1 cellular context compared by ENCODE assay signal in the genomic region with DNA sequence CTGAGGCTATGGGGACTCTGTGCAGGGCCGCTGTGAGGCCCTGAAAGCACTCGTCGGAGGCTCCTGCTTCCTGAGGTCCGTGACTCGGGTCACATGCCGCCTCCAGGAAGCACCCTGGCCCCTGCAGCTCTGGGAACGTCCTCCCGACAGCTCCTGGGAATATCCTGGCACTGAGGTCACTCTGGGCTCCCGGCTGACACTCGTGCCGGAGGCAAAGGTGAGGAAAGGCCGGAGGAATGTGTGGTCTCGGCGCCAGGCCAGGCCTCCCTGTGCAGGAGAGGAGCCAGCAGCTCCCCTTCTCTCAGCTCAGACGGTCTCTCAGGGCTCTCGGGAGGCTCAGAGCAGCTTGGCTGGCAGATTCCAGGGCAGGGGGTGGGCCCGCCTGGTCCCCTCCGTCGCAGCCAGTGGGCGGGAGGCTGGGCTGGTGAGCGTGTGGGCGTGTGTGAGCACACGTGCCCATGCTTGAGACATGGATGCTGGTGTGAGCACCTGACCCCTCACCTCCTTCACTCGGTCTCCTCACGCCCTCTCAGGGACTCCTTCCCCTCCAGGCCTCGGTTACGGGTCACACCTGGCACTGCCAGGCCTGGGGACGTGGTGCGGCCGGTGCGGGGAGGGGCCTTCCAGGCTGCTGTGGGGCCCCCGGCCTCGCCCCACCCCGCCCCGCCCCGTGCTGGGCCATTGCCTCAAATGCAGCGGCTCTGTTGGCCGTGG.
TF ChIP-seq lines count a peak whose summit lies in the region.

No MANE protein-coding gene starts in this region.

TF ChIP-seq in HepG2, 621 proteins besides CTCF, POLR2A, EP300 and RAD21 (continued from another document and continues in another):
- TF ChIP-seq, protein P1, sequence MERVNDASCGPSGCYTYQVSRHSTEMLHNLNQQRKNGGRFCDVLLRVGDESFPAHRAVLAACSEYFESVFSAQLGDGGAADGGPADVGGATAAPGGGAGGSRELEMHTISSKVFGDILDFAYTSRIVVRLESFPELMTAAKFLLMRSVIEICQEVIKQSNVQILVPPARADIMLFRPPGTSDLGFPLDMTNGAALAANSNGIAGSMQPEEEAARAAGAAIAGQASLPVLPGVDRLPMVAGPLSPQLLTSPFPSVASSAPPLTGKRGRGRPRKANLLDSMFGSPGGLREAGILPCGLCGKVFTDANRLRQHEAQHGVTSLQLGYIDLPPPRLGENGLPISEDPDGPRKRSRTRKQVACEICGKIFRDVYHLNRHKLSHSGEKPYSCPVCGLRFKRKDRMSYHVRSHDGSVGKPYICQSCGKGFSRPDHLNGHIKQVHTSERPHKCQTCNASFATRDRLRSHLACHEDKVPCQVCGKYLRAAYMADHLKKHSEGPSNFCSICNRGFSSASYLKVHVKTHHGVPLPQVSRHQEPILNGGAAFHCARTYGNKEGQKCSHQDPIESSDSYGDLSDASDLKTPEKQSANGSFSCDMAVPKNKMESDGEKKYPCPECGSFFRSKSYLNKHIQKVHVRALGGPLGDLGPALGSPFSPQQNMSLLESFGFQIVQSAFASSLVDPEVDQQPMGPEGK (CRISPR knock-in tag; IDR thresholded peaks at IDR 0.05), result peak; percentile 47; the same call in 1 of the 2 replicates
- TF ChIP-seq ZMYM3 (CRISPR knock-in tag; IDR thresholded peaks at IDR 0.05) (peak; percentile 64; the same call in 1 of the 2 replicates), NCOR1 (IDR thresholded peaks at IDR 0.05; ENCODE audit: borderline replicate concordance, low read length) (no peak), TAF15 (IDR thresholded peaks at IDR 0.05; ENCODE audit: low read depth, low read length, poor library complexity, severe bottlenecking) (no peak), ZFP1 (CRISPR knock-in tag; IDR thresholded peaks at IDR 0.05) (no peak), IRX3 (CRISPR knock-in tag; IDR thresholded peaks at IDR 0.05; ENCODE audit: borderline replicate concordance, low read depth) (no peak), ZNF614 (CRISPR knock-in tag; IDR thresholded peaks at IDR 0.05; ENCODE audit: borderline replicate concordance) (peak; percentile 60; the same call in 1 of the 2 replicates), PHF21A (CRISPR knock-in tag; IDR thresholded peaks at IDR 0.05) (no peak), ZNF136 (CRISPR knock-in tag; IDR thresholded peaks at IDR 0.05; ENCODE audit: low read depth) (no peak), CBFB (CRISPR knock-in tag; IDR thresholded peaks at IDR 0.05) (0 out of 2 replicates have a peak, but pooled peaks have one; percentile 48), SMYD3 (CRISPR knock-in tag; IDR thresholded peaks at IDR 0.05) (no peak), ZNF563 (CRISPR knock-in tag; IDR thresholded peaks at IDR 0.05) (peak; percentile 46; the same call in 1 of the 2 replicates), FOXP1 (IDR thresholded peaks at IDR 0.05) (no peak), FOXP1 (CRISPR knock-in tag; IDR thresholded peaks at IDR 0.05) (no peak), ASH2L (IDR thresholded peaks at IDR 0.05; ENCODE audit: insufficient read length, low read depth, low read length) (no peak), ZNF768 (CRISPR knock-in tag; IDR thresholded peaks at IDR 0.05) (peak; percentile 10; the same call in 1 of the 2 replicates), GTF3A (CRISPR knock-in tag; conservative IDR thresholded peaks at IDR 0.05) (no peak), U2AF2 (IDR thresholded peaks at IDR 0.05; ENCODE audit: low read depth, low read length) (no peak), PLRG1 (conservative IDR thresholded peaks at IDR 0.05) (no peak), ZNF552 (CRISPR knock-in tag; IDR thresholded peaks at IDR 0.05; ENCODE audit: borderline replicate concordance) (no peak), AKAP8 (CRISPR knock-in tag; IDR thresholded peaks at IDR 0.05) (peak; percentile 89; the same call in 1 of the 2 replicates), SRSF1 (optimal IDR thresholded peaks at IDR 0.05; ENCODE audit: low read depth, low read length) (no peak), FOXJ3 (CRISPR knock-in tag; IDR thresholded peaks at IDR 0.05; ENCODE audit: borderline replicate concordance) (no peak), FOXA3 (CRISPR knock-in tag; IDR thresholded peaks at IDR 0.05) (no peak), CENPT (CRISPR knock-in tag; IDR thresholded peaks at IDR 0.05; ENCODE audit: low read depth) (no peak), TMF1 (CRISPR knock-in tag; IDR thresholded peaks at IDR 0.05; ENCODE audit: low read depth) (peak; percentile 79; the same call in 1 of the 2 replicates), KDM6A (CRISPR knock-in tag; IDR thresholded peaks at IDR 0.05; ENCODE audit: low read depth) (no peak), ESRRA (CRISPR knock-in tag; IDR thresholded peaks at IDR 0.05; ENCODE audit: low read depth) (peak; percentile 67; the same call in 1 of the 2 replicates), ZNF83 (CRISPR knock-in tag; IDR thresholded peaks at IDR 0.05; ENCODE audit: borderline replicate concordance) (no peak), MTA3 (CRISPR knock-in tag; IDR thresholded peaks at IDR 0.05) (no peak), RFX1 (IDR thresholded peaks at IDR 0.05) (no peak)
- TF ChIP-seq, protein P2, sequence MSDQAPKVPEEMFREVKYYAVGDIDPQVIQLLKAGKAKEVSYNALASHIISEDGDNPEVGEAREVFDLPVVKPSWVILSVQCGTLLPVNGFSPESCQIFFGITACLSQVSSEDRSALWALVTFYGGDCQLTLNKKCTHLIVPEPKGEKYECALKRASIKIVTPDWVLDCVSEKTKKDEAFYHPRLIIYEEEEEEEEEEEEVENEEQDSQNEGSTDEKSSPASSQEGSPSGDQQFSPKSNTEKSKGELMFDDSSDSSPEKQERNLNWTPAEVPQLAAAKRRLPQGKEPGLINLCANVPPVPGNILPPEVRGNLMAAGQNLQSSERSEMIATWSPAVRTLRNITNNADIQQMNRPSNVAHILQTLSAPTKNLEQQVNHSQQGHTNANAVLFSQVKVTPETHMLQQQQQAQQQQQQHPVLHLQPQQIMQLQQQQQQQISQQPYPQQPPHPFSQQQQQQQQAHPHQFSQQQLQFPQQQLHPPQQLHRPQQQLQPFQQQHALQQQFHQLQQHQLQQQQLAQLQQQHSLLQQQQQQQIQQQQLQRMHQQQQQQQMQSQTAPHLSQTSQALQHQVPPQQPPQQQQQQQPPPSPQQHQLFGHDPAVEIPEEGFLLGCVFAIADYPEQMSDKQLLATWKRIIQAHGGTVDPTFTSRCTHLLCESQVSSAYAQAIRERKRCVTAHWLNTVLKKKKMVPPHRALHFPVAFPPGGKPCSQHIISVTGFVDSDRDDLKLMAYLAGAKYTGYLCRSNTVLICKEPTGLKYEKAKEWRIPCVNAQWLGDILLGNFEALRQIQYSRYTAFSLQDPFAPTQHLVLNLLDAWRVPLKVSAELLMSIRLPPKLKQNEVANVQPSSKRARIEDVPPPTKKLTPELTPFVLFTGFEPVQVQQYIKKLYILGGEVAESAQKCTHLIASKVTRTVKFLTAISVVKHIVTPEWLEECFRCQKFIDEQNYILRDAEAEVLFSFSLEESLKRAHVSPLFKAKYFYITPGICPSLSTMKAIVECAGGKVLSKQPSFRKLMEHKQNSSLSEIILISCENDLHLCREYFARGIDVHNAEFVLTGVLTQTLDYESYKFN (CRISPR knock-in tag; conservative IDR thresholded peaks at IDR 0.05), result peak; percentile 48
- TF ChIP-seq, protein P3, sequence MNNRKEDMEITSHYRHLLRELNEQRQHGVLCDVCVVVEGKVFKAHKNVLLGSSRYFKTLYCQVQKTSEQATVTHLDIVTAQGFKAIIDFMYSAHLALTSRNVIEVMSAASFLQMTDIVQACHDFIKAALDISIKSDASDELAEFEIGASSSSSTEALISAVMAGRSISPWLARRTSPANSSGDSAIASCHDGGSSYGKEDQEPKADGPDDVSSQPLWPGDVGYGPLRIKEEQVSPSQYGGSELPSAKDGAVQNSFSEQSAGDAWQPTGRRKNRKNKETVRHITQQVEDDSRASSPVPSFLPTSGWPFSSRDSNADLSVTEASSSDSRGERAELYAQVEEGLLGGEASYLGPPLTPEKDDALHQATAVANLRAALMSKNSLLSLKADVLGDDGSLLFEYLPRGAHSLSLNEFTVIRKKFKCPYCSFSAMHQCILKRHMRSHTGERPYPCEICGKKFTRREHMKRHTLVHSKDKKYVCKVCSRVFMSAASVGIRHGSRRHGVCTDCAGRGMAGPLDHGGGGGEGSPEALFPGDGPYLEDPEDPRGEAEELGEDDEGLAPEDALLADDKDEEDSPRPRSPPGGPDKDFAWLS (CRISPR knock-in tag; IDR thresholded peaks at IDR 0.05; ENCODE audit: borderline replicate concordance), result no peak
- TF ChIP-seq, protein P4, sequence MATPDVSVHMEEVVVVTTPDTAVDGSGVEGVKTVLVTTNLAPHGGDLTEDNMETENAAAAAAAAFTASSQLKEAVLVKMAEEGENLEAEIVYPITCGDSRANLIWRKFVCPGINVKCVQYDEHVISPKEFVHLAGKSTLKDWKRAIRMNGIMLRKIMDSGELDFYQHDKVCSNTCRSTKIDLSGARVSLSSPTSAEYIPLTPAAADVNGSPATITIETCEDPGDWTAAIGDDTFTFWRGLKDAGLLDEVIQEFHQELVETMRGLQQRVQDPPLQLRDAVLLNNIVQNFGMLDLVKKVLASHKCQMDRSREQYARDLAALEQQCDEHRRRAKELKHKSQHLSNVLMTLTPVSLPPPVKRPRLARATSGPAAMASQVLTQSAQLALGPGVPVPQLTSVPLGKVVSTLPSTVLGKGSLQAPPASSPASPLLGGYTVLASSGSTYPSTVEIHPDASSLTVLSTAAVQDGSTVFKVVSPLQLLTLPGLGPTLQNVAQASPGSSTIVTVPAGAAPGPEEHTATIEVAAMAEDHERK (CRISPR knock-in tag; IDR thresholded peaks at IDR 0.05; ENCODE audit: low read depth), result no peak
- TF ChIP-seq, protein P5, sequence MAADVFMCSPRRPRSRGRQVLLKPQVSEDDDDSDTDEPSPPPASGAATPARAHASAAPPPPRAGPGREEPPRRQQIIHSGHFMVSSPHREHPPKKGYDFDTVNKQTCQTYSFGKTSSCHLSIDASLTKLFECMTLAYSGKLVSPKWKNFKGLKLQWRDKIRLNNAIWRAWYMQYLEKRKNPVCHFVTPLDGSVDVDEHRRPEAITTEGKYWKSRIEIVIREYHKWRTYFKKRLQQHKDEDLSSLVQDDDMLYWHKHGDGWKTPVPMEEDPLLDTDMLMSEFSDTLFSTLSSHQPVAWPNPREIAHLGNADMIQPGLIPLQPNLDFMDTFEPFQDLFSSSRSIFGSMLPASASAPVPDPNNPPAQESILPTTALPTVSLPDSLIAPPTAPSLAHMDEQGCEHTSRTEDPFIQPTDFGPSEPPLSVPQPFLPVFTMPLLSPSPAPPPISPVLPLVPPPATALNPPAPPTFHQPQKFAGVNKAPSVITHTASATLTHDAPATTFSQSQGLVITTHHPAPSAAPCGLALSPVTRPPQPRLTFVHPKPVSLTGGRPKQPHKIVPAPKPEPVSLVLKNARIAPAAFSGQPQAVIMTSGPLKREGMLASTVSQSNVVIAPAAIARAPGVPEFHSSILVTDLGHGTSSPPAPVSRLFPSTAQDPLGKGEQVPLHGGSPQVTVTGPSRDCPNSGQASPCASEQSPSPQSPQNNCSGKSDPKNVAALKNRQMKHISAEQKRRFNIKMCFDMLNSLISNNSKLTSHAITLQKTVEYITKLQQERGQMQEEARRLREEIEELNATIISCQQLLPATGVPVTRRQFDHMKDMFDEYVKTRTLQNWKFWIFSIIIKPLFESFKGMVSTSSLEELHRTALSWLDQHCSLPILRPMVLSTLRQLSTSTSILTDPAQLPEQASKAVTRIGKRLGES (CRISPR knock-in tag; IDR thresholded peaks at IDR 0.05; ENCODE audit: borderline replicate concordance), result no peak
- TF ChIP-seq, protein P6, sequence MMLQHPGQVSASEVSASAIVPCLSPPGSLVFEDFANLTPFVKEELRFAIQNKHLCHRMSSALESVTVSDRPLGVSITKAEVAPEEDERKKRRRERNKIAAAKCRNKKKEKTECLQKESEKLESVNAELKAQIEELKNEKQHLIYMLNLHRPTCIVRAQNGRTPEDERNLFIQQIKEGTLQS (CRISPR knock-in tag; IDR thresholded peaks at IDR 0.05), result 0 out of 2 replicates have a peak, but pooled peaks have one; percentile 51
- TF ChIP-seq, protein P7, sequence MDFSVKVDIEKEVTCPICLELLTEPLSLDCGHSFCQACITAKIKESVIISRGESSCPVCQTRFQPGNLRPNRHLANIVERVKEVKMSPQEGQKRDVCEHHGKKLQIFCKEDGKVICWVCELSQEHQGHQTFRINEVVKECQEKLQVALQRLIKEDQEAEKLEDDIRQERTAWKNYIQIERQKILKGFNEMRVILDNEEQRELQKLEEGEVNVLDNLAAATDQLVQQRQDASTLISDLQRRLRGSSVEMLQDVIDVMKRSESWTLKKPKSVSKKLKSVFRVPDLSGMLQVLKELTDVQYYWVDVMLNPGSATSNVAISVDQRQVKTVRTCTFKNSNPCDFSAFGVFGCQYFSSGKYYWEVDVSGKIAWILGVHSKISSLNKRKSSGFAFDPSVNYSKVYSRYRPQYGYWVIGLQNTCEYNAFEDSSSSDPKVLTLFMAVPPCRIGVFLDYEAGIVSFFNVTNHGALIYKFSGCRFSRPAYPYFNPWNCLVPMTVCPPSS (IDR thresholded peaks at IDR 0.05), result no peak
- TF ChIP-seq, protein P8, sequence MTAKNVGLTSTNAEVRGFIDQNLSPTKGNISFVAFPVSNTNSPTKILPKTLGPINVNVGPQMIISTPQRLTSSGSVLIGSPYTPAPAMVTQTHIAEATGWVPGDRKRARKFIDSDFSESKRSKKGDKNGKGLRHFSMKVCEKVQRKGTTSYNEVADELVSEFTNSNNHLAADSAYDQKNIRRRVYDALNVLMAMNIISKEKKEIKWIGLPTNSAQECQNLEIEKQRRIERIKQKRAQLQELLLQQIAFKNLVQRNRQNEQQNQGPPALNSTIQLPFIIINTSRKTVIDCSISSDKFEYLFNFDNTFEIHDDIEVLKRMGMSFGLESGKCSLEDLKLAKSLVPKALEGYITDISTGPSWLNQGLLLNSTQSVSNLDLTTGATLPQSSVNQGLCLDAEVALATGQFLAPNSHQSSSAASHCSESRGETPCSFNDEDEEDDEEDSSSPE (CRISPR knock-in tag; IDR thresholded peaks at IDR 0.05), result peak; percentile 44; the same call in 1 of the 2 replicates
- TF ChIP-seq, protein P9, sequence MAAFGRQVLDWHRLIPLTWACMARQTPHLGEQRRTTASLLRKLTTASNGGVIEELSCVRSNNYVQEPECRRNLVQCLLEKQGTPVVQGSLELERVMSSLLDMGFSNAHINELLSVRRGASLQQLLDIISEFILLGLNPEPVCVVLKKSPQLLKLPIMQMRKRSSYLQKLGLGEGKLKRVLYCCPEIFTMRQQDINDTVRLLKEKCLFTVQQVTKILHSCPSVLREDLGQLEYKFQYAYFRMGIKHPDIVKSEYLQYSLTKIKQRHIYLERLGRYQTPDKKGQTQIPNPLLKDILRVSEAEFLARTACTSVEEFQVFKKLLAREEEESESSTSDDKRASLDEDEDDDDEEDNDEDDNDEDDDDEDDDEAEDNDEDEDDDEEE (CRISPR knock-in tag; IDR thresholded peaks at IDR 0.05), result no peak
- TF ChIP-seq, protein P10, sequence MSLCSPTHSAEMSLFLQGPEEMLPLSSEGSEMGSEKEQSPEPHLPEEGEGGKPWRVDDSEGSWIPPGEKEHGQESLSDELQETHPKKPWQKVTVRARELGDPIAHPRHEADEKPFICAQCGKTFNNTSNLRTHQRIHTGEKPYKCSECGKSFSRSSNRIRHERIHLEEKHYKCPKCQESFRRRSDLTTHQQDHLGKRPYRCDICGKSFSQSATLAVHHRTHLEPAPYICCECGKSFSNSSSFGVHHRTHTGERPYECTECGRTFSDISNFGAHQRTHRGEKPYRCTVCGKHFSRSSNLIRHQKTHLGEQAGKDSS (CRISPR knock-in tag; IDR thresholded peaks at IDR 0.05; ENCODE audit: borderline replicate concordance, low read depth), result peak; percentile 56; the same call in 1 of the 2 replicates
